In genomic region chr20:32929162-32929561, GRCh38 we compare ENCODE assay signal across 6 cellular contexts.
"Had no signal": no experiment of that assay in that cellular context is flagged by ENCODE, and none has a peak within 500 bp of the region (broad histone marks: within the 10 kb centered on the region; RNA-seq: fewer than 3 reads in every experiment).

No MANE protein-coding gene starts in this region.

- H3K4me2 ChIP-seq: KMS-11 had no signal

- H3K9ac ChIP-seq: KMS-11 had no signal

- FAIRE-seq: HTR-8/SVneo had no signal

- H3K27ac ChIP-seq: HL-60, KMS-11 had no signal

- DNase-seq: IMR-90, KBM-7, KG1 had no signal
